1 cellular context compared by ENCODE assay signal in genomic region chr15:50628421-50628820, GRCh38.
TF ChIP-seq lines count a peak whose summit lies in the region.

No MANE protein-coding gene starts in this region.

TF ChIP-seq in IMR-90, 13 proteins besides CTCF, POLR2A, EP300 and RAD21:
- TF ChIP-seq MAZ (IDR thresholded peaks at IDR 0.05; ENCODE audit: borderline replicate concordance, low read depth, low read length) = no peak
- no peak for TF ChIP-seq CHD1 (IDR thresholded peaks at IDR 0.05; ENCODE audit: low read depth, low read length)
- no peak for TF ChIP-seq RCOR1 (IDR thresholded peaks at IDR 0.05; ENCODE audit: insufficient replicate concordance, low read length)
- no peak for TF ChIP-seq MAFK (IDR thresholded peaks at IDR 0.05; ENCODE audit: low read depth, low read length)
- TF ChIP-seq ELK1 (IDR thresholded peaks at IDR 0.05; ENCODE audit: borderline replicate concordance, low read depth, low read length) = no peak
- TF ChIP-seq USF2 (IDR thresholded peaks at IDR 0.05; ENCODE audit: low read depth, low read length) = no peak
- no peak for TF ChIP-seq NFE2L2 (IDR thresholded peaks at IDR 0.05; ENCODE audit: low read depth, low read length)
- no peak for TF ChIP-seq RFX5 (IDR thresholded peaks at IDR 0.05; ENCODE audit: low read depth, low read length)
- no peak for TF ChIP-seq BHLHE40 (IDR thresholded peaks at IDR 0.05; ENCODE audit: low read depth, low read length)
- no peak for TF ChIP-seq MXI1 (IDR thresholded peaks at IDR 0.05; ENCODE audit: borderline replicate concordance, low read depth, low read length)
- no peak for TF ChIP-seq SMC3 (IDR thresholded peaks at IDR 0.05; ENCODE audit: low read depth, low read length)
- no peak for TF ChIP-seq FOS (IDR thresholded peaks at IDR 0.05; ENCODE audit: low read depth, low read length)
- no peak for TF ChIP-seq CEBPB (IDR thresholded peaks at IDR 0.05; ENCODE audit: low read depth, low read length)
